ENCODE assay signal across 1 cellular context in the genomic region with DNA sequence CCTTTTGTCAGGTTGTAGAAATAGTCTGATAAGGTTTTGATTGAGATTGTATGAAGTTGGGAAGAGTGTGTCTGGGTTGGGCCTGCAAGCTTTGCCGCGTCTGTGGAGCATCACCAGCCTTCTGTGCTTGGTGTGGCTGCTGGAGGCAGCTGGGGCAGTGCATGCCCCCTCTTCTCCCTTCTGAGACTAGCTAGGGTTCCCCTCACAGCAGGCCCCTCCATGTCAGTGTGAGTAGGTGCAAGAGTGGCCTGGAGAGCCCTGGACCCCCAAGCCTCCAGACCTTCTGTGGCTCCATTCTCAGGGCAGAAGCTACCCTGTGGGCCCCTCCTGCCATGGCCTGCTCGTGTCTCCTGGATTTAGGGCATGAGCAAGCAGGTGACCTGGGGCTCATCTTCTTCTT.
TF ChIP-seq lines count a peak whose summit lies in the region.

No MANE protein-coding gene starts in this region.

TF ChIP-seq in GM23338, 12 proteins besides CTCF, POLR2A, EP300 and RAD21 (continued from another document):
- TF ChIP-seq, protein P1, sequence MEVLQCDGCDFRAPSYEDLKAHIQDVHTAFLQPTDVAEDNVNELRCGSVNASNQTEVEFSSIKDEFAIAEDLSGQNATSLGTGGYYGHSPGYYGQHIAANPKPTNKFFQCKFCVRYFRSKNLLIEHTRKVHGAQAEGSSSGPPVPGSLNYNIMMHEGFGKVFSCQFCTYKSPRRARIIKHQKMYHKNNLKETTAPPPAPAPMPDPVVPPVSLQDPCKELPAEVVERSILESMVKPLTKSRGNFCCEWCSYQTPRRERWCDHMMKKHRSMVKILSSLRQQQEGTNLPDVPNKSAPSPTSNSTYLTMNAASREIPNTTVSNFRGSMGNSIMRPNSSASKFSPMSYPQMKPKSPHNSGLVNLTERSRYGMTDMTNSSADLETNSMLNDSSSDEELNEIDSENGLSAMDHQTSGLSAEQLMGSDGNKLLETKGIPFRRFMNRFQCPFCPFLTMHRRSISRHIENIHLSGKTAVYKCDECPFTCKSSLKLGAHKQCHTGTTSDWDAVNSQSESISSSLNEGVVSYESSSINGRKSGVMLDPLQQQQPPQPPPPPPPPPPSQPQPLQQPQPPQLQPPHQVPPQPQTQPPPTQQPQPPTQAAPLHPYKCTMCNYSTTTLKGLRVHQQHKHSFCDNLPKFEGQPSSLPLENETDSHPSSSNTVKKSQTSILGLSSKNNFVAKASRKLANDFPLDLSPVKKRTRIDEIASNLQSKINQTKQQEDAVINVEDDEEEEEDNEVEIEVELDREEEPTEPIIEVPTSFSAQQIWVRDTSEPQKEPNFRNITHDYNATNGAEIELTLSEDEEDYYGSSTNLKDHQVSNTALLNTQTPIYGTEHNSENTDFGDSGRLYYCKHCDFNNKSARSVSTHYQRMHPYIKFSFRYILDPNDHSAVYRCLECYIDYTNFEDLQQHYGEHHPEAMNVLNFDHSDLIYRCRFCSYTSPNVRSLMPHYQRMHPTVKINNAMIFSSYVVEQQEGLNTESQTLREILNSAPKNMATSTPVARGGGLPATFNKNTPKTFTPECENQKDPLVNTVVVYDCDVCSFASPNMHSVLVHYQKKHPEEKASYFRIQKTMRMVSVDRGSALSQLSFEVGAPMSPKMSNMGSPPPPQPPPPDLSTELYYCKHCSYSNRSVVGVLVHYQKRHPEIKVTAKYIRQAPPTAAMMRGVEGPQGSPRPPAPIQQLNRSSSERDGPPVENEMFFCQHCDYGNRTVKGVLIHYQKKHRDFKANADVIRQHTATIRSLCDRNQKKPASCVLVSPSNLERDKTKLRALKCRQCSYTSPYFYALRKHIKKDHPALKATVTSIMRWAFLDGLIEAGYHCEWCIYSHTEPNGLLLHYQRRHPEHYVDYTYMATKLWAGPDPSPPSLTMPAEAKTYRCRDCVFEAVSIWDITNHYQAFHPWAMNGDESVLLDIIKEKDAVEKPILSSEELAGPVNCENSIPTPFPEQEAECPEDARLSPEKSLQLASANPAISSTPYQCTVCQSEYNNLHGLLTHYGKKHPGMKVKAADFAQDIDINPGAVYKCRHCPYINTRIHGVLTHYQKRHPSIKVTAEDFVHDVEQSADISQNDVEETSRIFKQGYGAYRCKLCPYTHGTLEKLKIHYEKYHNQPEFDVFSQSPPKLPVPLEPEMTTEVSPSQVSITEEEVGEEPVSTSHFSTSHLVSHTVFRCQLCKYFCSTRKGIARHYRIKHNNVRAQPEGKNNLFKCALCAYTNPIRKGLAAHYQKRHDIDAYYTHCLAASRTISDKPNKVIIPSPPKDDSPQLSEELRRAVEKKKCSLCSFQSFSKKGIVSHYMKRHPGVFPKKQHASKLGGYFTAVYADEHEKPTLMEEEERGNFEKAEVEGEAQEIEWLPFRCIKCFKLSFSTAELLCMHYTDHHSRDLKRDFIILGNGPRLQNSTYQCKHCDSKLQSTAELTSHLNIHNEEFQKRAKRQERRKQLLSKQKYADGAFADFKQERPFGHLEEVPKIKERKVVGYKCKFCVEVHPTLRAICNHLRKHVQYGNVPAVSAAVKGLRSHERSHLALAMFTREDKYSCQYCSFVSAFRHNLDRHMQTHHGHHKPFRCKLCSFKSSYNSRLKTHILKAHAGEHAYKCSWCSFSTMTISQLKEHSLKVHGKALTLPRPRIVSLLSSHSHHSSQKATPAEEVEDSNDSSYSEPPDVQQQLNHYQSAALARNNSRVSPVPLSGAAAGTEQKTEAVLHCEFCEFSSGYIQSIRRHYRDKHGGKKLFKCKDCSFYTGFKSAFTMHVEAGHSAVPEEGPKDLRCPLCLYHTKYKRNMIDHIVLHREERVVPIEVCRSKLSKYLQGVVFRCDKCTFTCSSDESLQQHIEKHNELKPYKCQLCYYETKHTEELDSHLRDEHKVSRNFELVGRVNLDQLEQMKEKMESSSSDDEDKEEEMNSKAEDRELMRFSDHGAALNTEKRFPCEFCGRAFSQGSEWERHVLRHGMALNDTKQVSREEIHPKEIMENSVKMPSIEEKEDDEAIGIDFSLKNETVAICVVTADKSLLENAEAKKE (CRISPR knock-in tag; IDR thresholded peaks at IDR 0.05) = no peak
- TF ChIP-seq, protein P2, sequence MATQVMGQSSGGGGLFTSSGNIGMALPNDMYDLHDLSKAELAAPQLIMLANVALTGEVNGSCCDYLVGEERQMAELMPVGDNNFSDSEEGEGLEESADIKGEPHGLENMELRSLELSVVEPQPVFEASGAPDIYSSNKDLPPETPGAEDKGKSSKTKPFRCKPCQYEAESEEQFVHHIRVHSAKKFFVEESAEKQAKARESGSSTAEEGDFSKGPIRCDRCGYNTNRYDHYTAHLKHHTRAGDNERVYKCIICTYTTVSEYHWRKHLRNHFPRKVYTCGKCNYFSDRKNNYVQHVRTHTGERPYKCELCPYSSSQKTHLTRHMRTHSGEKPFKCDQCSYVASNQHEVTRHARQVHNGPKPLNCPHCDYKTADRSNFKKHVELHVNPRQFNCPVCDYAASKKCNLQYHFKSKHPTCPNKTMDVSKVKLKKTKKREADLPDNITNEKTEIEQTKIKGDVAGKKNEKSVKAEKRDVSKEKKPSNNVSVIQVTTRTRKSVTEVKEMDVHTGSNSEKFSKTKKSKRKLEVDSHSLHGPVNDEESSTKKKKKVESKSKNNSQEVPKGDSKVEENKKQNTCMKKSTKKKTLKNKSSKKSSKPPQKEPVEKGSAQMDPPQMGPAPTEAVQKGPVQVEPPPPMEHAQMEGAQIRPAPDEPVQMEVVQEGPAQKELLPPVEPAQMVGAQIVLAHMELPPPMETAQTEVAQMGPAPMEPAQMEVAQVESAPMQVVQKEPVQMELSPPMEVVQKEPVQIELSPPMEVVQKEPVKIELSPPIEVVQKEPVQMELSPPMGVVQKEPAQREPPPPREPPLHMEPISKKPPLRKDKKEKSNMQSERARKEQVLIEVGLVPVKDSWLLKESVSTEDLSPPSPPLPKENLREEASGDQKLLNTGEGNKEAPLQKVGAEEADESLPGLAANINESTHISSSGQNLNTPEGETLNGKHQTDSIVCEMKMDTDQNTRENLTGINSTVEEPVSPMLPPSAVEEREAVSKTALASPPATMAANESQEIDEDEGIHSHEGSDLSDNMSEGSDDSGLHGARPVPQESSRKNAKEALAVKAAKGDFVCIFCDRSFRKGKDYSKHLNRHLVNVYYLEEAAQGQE (IDR thresholded peaks at IDR 0.05; ENCODE audit: unreplicated experiment) = no peak
